In the genomic region with DNA sequence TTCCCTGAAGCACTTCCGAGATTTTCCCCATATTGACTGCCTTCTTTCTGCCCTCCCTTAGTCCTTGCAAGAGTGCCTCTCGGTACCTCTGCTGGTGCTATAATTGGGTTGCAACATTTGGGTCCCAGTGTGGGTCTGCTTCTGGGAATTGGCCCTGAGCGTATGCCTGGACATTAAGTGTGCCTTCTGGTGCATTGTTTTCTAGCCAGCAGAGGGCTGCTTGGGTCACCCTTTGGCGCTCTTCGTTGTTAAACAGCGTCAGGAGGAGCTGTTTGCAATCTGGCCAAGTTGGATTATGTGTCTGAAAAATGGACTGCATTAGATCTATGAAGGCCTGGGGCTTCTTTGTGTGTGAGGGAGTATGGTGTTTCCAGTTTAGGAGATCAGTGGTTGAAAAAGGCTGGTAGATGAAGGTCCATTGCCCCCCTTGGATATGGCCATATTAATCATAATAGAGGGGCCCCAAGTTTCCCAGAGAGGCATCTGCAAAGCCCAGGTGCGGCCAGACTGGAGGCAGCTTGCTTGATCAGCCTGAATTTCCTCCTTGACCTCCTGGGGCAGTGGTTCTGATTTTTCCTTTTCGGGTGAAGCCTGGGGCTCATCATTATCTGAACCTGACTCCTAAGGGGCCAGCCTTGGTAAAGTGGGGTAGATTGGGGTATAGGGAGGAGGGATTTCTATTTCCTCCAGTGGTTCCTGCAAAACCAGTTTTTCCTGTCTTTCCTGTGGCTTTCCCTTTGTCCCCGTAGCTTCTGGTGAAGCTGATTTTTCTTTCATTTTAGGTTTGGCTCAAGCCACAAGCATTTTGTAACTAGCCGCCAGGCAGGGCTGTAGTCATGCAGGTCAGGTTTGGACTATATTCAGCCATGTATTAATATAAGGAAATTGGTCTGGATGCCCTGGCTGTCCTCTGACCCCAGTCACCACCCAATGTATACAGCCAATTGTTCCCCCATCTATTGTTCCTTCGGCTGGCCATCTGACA, we compare ENCODE assay signal across 13 cellular contexts.
DNase-seq lines count a peak whose midpoint lies in the region; ATAC-seq and TF ChIP-seq lines count a peak whose summit lies in the region.
"Had no signal": no experiment of that assay in that cellular context is flagged by ENCODE, and none has a peak within 500 bp of the region (broad histone marks: within the 10 kb centered on the region; RNA-seq: fewer than 3 reads in every experiment).

No MANE protein-coding gene starts in this region.

- no peak for TF ChIP-seq CTCF in osteoblast (IDR thresholded peaks at IDR 0.05; ENCODE audit: extremely low read depth, low read depth, low read length)

- H3K4me1 ChIP-seq in esophagus (ENCODE audit: control insufficient read depth in 2 of 2, insufficient read depth in 2 of 2, low read length in 1 of 2) (peaks cover 5 to 15% of the 10 kb centered on the region in 2 donors), osteoblast (ENCODE audit: insufficient read depth, low read length) (no peaks in the 10 kb centered on the region)

- H3K27ac ChIP-seq in esophagus (ENCODE audit: low read depth in 2 of 2, low read length in 1 of 2) = peak overlapping the region; percentile 68 to 85
- no peak overlapping the region for H3K27ac ChIP-seq in osteoblast (ENCODE audit: low read depth, low read length)

- no peak for ATAC-seq in HG03025 (IDR thresholded peaks at IDR 0.05; ENCODE audit: low FRiP score, unreplicated experiment)
- ATAC-seq: activated T-cell treated with anti-CD3 and anti-CD28 coated beads, Interleukin-2, amount 50 U/mL, for 4 hours had no signal

- H3K79me2 ChIP-seq in osteoblast (ENCODE audit: insufficient read depth, low read length) = no peaks in the 10 kb centered on the region

- H3K9me3 ChIP-seq in esophagus (ENCODE audit: control insufficient read depth in 2 of 2, insufficient read depth in 1 of 2, low read depth in 1 of 2, low read length in 1 of 2) (no peaks in the 10 kb centered on the region), osteoblast (ENCODE audit: low read depth, low read length) (no peaks in the 10 kb centered on the region)

- H3K36me3 ChIP-seq in esophagus (ENCODE audit: control insufficient read depth in 2 of 2, insufficient read depth in 2 of 2, low read length in 1 of 2) (no peaks in the 10 kb centered on the region), osteoblast (ENCODE audit: insufficient read depth, low read length) (no peaks in the 10 kb centered on the region)

- 47 to 53% methylated on average over 11 of the region's 11 CpGs for WGBS in esophagus, 2 donors

- H3K27me3 ChIP-seq in esophagus (ENCODE audit: control insufficient read depth in 1 of 2, insufficient read depth in 2 of 2, low read length in 2 of 2) (no peaks in the 10 kb centered on the region), osteoblast (ENCODE audit: insufficient read depth, low read length) (no peaks in the 10 kb centered on the region)
- H3K27me3 ChIP-seq: dorsolateral prefrontal cortex had no signal

- DNase-seq in DMS79 treated with DMSO at 0.1 percent for 48 hours (lab: John Stamatoyannopoulos, UW) (peak; percentile 83), NCI-H345 treated with DMSO at 0.1 percent for 48 hours (lab: John Stamatoyannopoulos, UW; ENCODE audit: unreplicated experiment) (peak; percentile 66), osteoblast (ENCODE audit: insufficient read length, low spot score, missing footprints) (no peak), SW480 (ENCODE audit: low spot score) (no peak), NCI-H1092 (lab: John Stamatoyannopoulos, UW) (no peak)
- no peak for DNase-seq in activated naive CD4-positive, alpha-beta T cell treated with anti-CD3 and anti-CD28 coated beads, Interleukin-2, amount 50 U/mL, for 16 hours
- DNase-seq: activated T-cell treated with anti-CD3 and anti-CD28 coated beads, Interleukin-2, amount 50 U/mL, for 4 hours; DND-41; left cardiac atrium; NCI-H1694 treated with DMSO at 0.1 percent for 48 hours had no signal

- no peaks in the 10 kb centered on the region for H4K20me1 ChIP-seq in osteoblast (ENCODE audit: insufficient read depth, low read length)

- no peak overlapping the region for H3K4me3 ChIP-seq in esophagus (ENCODE audit: low read depth in 1 of 2, low read length in 2 of 2)
- no peak overlapping the region for H3K4me3 ChIP-seq in osteoblast (ENCODE audit: insufficient read depth, low read length)

- H3K4me2 ChIP-seq in osteoblast (ENCODE audit: insufficient read depth, low read length) = peak overlapping the region; percentile 47

- peak overlapping the region; percentile 34 for H2AFZ ChIP-seq in osteoblast (ENCODE audit: low read length)

Comparison
In these comparisons a context has a peak if more than half of its experiments do, and no peak if none do; other contexts are left out.
1. DNase-seq: peak in DMS79 treated with DMSO at 0.1 percent for 48 hours (single experiment) and NCI-H345 treated with DMSO at 0.1 percent for 48 hours (single experiment); none in osteoblast (single experiment), SW480 (single experiment), NCI-H1092 (single experiment) and activated naive CD4-positive, alpha-beta T cell treated with anti-CD3 and anti-CD28 coated beads, Interleukin-2, amount 50 U/mL, for 16 hours (single experiment).